ENCODE assay signal across 23 cellular contexts in the genomic region with DNA sequence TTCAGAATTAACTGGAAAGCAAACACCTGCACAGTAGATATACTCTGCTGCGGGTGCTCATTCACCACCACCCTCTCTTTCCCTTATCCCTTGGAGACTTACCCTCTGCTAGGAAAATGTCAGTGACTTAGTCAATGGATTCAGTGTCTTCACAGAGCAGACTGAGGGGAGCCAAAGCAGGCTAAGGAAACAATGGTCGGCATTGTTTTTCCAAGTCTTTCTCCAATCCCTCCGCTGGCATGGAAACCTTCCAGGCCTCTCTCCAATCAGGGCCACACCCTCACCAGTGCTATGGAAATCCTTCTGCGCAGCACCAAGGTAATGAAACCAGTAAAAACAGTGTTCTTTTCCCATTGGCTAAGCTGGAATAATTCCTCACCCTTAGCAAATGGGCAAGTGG.
DNase-seq lines count a peak whose midpoint lies in the region; ATAC-seq lines count a peak whose summit lies in the region.
"Had no signal": no experiment of that assay in that cellular context is flagged by ENCODE, and none has a peak within 500 bp of the region (broad histone marks: within the 10 kb centered on the region; RNA-seq: fewer than 3 reads in every experiment).

No MANE protein-coding gene starts in this region.

- no peaks in the 10 kb centered on the region for H3K36me3 ChIP-seq in SK-N-MC (ENCODE audit: insufficient read depth, low read length)
- H3K36me3 ChIP-seq: BLaER1 treated with 17β-estradiol and CSF1 and Interleukin-3, amounts not matched to agents 10 nM and 100 nM; heart right ventricle; SJSA1; upper lobe of left lung had no signal

- peak; percentile 39 for DNase-seq in HT1080 (ENCODE audit: low read depth)
- no peak for DNase-seq in SK-N-MC (ENCODE audit: low read depth, low spot score)
- peak; percentile 64 for DNase-seq in medulla oblongata (ENCODE audit: extremely low spot score)
- peak; percentile 56 for DNase-seq in superior temporal gyrus (ENCODE audit: extremely low spot score)
- no peak for DNase-seq in NCI-H187 (lab: John Stamatoyannopoulos, UW)
- DNase-seq: activated CD4-positive, alpha-beta T cell treated with anti-CD3 and anti-CD28 coated beads, Interleukin-2, amount 50 U/mL, for 48 hours; activated CD4-positive, CD25-positive, alpha-beta regulatory T cell; activated naive CD4-positive, alpha-beta T cell treated with anti-CD3 and anti-CD28 coated beads, Interleukin-2, amount 10 ng/mL, durations not matched to agents 7 days and 5 days; Caco-2; DMS79; effector memory CD4-positive, alpha-beta T cell; GF-D8; heart right ventricle; NCI-H1436 treated with DMSO at 0.1 percent for 48 hours; NCI-H2171 treated with DMSO at 0.1 percent for 48 hours; NCI-H524 treated with DMSO at 0.1 percent for 48 hours; small intestine; upper lobe of left lung had no signal

- H3K9ac ChIP-seq in SK-N-MC (ENCODE audit: insufficient read length): no peak overlapping the region
- H3K9ac ChIP-seq: BLaER1 treated with 17β-estradiol and CSF1 and Interleukin-3, amounts not matched to agents 10 nM and 100 nM had no signal

- peak overlapping the region; percentile 19; the same call in 1 of the 2 replicates for H3K27ac ChIP-seq in SK-N-MC
- H3K27ac ChIP-seq: BLaER1 treated with 17β-estradiol and CSF1 and Interleukin-3, amounts not matched to agents 10 nM and 100 nM; heart right ventricle; SJSA1; upper lobe of left lung had no signal

- no peak overlapping the region for H3K4me3 ChIP-seq in SK-N-MC
- H3K4me3 ChIP-seq: BLaER1 treated with 17β-estradiol and CSF1 and Interleukin-3, amounts not matched to agents 10 nM and 100 nM; heart right ventricle; SJSA1; upper lobe of left lung had no signal

- ATAC-seq in GM21825 (IDR thresholded peaks at IDR 0.05; ENCODE audit: unreplicated experiment) (no peak), HG02840 (IDR thresholded peaks at IDR 0.05; ENCODE audit: low FRiP score, unreplicated experiment) (no peak)
- ATAC-seq: HCT116, heart right ventricle had no signal

- no peaks in the 10 kb centered on the region; the same call in 1 of the 2 replicates for H3K9me3 ChIP-seq in SK-N-MC (ENCODE audit: low read depth, low read length)
- H3K9me3 ChIP-seq: Caco-2, SJSA1, upper lobe of left lung had no signal

Comparison
In these comparisons a context has a peak if more than half of its experiments do, and no peak if none do; other contexts are left out.
1. DNase-seq: peak in HT1080 (single experiment), medulla oblongata (single experiment) and superior temporal gyrus (single experiment); none in SK-N-MC (single experiment) and NCI-H187 (0 of 2).